ENCODE assay signal across 8 cellular contexts in genomic region chr6:43575772-43576551, GRCh38. TPM values are rescaled to one million over a fixed set of nuclear protein-coding genes. Genes with fewer than 3 reads are reported as not detected.
DNase-seq lines count a peak whose midpoint lies in the region; TF ChIP-seq lines count a peak whose summit lies in the region.

POLH (plus strand) TSS chr6:43576185; CDS start chr6:43582320, 6,135 bp downstream.
XPO5 (minus strand) TSS chr6:43576038; CDS start chr6:43575864, 174 bp downstream.

- DNase-seq in CMK (ENCODE audit: low read depth) (peak; percentile 78), GM20000 (ENCODE audit: low spot score) (peak; percentile 98), HT-29 (ENCODE audit: low spot score) (peak; percentile 96), lung microvascular endothelial cell (ENCODE audit: low read depth in 2 of 2) (peak; percentile 95 to 96)
- DNase-seq in NK-92 treated with Interleukin-12 subunit alpha and Interleukin-12 subunit beta, amount 100 ng/mL, for 24 hours (lab: John Stamatoyannopoulos, UW), result peak; percentile 87
- peak; percentile 95 for DNase-seq in activated CD8-positive, alpha-beta memory T cell treated with anti-CD3 and anti-CD28 coated beads for 24 hours
- peak; percentile 85 for DNase-seq in effector CD8-positive, alpha-beta T cell (lab: John Stamatoyannopoulos, UW)
- DNase-seq in stimulated activated CD4-positive, alpha-beta T cell treated with anti-CD3 and anti-CD28 coated beads, TNF-alpha, amount 100 ng/mL, for 4 hours (ENCODE audit: low read depth in 3 of 3), result peak; percentile 83 to 85 (median 83)

- no peak for TF ChIP-seq CTCF in GM20000 (IDR thresholded peaks at IDR 0.05; ENCODE audit: extremely low read depth, missing control alignments)

RNA-seq across cellular contexts. Expression of gene POLH, which starts in this region (rescaled TPM):
- total RNA-seq in HT-29 (2014; rRNA removed; shearing (Covaris generic)), result 4.7 and 6.6 TPM in 2 replicates
- 8.1 and 12.6 TPM in 2 replicates for total RNA-seq in lung microvascular endothelial cell

RNA-seq across cellular contexts. Expression of gene XPO5, which starts in this region (rescaled TPM):
- 65.9 and 71.0 TPM in 2 replicates for total RNA-seq in HT-29 (2014; rRNA removed; shearing (Covaris generic))
- total RNA-seq in lung microvascular endothelial cell, result 16.6 and 23.4 TPM in 2 replicates

Comparison
In these comparisons a context has a peak if more than half of its experiments do, and no peak if none do; other contexts are left out.
1. Peak in every context shown above with its lines: DNase-seq.